Comparison of ENCODE assay signal across 3 cellular contexts in the genomic region with DNA sequence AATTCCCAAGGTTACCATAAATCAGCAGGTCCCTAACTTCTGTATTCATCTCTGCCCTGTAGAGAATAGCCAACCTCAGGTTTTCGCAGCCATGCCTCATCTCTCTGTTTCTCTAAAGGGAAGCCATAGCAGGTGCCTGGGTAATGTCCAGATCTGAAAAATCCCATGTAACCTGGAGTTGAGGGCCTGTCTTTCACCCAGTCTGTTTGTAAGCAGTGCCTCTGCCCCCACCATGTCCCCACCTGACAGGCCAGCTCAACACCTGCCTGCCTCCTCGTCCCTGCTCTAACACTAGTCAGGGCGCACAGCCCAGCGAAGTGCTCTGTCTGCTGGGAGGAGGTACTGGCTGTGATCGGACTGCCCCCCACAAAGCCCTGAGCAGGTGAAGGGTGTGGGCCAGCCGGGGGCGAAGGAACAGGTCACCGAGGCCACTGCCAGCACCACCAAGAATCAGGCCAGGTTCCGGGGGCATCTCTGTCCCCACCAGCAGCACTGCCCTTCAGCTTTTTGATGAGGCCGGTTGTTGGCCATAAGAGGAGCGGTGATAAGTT.
"Had no signal": no experiment of that assay in that cellular context is flagged by ENCODE, and none has a peak within 500 bp of the region (broad histone marks: within the 10 kb centered on the region; RNA-seq: fewer than 3 reads in every experiment).

No MANE protein-coding gene starts in this region.

- H3K4me3 ChIP-seq: GM12878 had no signal

- DNase-seq: GDM1, GF-D8 had no signal
